ENCODE assay signal across 8 cellular contexts in genomic region chr10:79347226-79347893, GRCh38. TPM values are rescaled to one million over a fixed set of nuclear protein-coding genes. Genes with fewer than 3 reads are reported as not detected.
DNase-seq lines count a peak whose midpoint lies in the region; ATAC-seq, FAIRE-seq and TF ChIP-seq lines count a peak whose summit lies in the region.

Gene PPIF, plus strand, starts transcription at chr10:79347469. Its CDS starts 80 bp downstream, at chr10:79347549.

- H3K36me3 ChIP-seq in SJCRH30 (peaks cover 35% of the 10 kb centered on the region), neuron (ENCODE audit: insufficient read depth, low read length) (peaks cover 35% of the 10 kb centered on the region)

- peak; percentile 98 for TF ChIP-seq POLR2A in H54 (IDR thresholded peaks at IDR 0.05; ENCODE audit: low read depth, low read length)

- peak; percentile 80 for ATAC-seq in foreskin keratinocyte

- H3K4me1 ChIP-seq in SJCRH30: peaks cover 11% of the 10 kb centered on the region; the same call in 1 of the 2 replicates
- peaks cover 12% of the 10 kb centered on the region for H3K4me1 ChIP-seq in foreskin keratinocyte
- H3K4me1 ChIP-seq in neuron (ENCODE audit: insufficient read depth, low read length): peaks cover 18% of the 10 kb centered on the region

- H3K27ac ChIP-seq in SJCRH30 (peak within 1 kb of the TSS; percentile 75), foreskin keratinocyte (peak within 1 kb of the TSS; percentile 92)

- TF ChIP-seq CTCF in foreskin keratinocyte (conservative IDR thresholded peaks at IDR 0.05): peak; percentile 99

- H3K9me3 ChIP-seq in SJCRH30 (replicated peaks) (no peaks in the 10 kb centered on the region), neuron (ENCODE audit: low read length) (no peaks in the 10 kb centered on the region)

- peak; percentile 75 for DNase-seq in GF-D8 (lab: John Stamatoyannopoulos, UW)
- peak; percentile 99 for DNase-seq in H54 (ENCODE audit: insufficient read length, low spot score)
- peak; percentile 89 for DNase-seq in LoVo (ENCODE audit: low spot score)
- peak; percentile 92 to 93 for DNase-seq in SJCRH30
- peak; percentile 78 to 94 (median 88) for DNase-seq in activated naive CD4-positive, alpha-beta T cell (lab: John Stamatoyannopoulos, UW)
- DNase-seq in foreskin keratinocyte: peak in 1 of 2 donors; percentile 70
- DNase-seq in stromal cell of bone marrow (ENCODE audit: low read depth): peak; percentile 85

- H3K27me3 ChIP-seq in SJCRH30: no peaks in the 10 kb centered on the region
- no peaks in the 10 kb centered on the region for H3K27me3 ChIP-seq in foreskin keratinocyte
- no peaks in the 10 kb centered on the region for H3K27me3 ChIP-seq in neuron (ENCODE audit: insufficient read depth, low read length)

- H3K4me3 ChIP-seq in SJCRH30: peak within 1 kb of the TSS; percentile 91
- H3K4me3 ChIP-seq in neuron (ENCODE audit: low read length): peak within 1 kb of the TSS; percentile 72

- FAIRE-seq in H54 (lab: Jason Lieb, UNC): no peak

- peak within 1 kb of the TSS; percentile 80 for H2AFZ ChIP-seq in neuron (ENCODE audit: low read depth, low read length)

RNA-seq across cellular contexts. Expression of gene PPIF, which starts in this region (rescaled TPM):
- 98.8 and 103 TPM in 2 replicates for total RNA-seq in SJCRH30 (2014; rRNA removed; shearing (Covaris generic))
- 93.2 and 99.0 TPM in 2 replicates for total RNA-seq in foreskin keratinocyte
- 97.0 and 106 TPM in 2 replicates for polyA plus RNA-seq in foreskin keratinocyte
